26 cellular contexts compared by ENCODE assay signal in the genomic region with DNA sequence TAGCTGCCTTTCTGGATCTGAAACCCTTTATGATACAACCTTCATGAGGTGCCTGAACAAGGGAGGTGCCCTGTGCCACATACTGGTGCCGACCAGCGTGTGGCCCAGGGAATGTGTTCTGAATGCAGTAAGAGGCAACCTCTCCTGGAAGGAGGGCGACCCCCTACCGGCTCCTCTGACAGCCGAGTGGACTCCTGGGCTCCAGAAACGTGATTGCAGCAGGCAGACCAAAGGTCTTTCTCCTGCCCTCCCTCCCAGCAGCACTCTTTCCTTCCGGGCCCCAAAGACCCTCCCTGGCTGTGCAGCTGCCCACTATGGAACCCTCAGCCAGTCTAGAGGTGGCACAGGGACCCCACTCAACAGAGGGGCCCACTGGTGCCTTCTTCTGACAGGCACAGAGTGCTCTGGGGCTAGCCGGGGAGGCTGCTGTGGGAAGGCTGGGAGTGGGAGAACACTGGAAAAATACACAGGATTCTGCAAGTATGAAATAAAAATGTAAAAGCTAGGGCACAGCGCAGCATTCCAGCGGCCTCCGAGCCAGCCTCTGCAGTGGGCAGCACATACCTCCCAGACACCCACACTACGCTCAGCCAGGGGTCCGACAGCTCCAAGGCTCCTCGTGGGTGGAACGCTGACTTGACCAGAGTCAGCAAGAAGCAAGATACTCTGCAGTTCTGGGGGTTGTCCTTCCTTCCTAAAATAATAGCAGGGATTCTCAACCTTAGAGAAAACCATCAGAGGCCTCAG. TPM values are rescaled to one million over a fixed set of nuclear protein-coding genes. Genes with fewer than 3 reads are reported as not detected.
A peak's percentile ranks its signal among the peaks of the same experiment; 100 is the strongest.
DNase-seq lines count a peak whose midpoint lies in the region; ATAC-seq, FAIRE-seq and TF ChIP-seq lines count a peak whose summit lies in the region.
"Had no signal": no experiment of that assay in that cellular context is flagged by ENCODE, and none has a peak within 500 bp of the region (broad histone marks: within the 10 kb centered on the region; RNA-seq: fewer than 3 reads in every experiment).

No MANE protein-coding gene starts in this region.

- H3K79me2 ChIP-seq in mammary epithelial cell (ENCODE audit: insufficient read depth, low read length) (peaks cover 96% of the 10 kb centered on the region), endothelial cell of umbilical vein (ENCODE audit: control insufficient read depth, insufficient read depth, low read length) (peaks cover 84% of the 10 kb centered on the region)

- in situ Hi-C loops in mammary epithelial cell (cut with MboI; ENCODE audit: low sequenced_read_pairs in 2 of 2) = no loop called here

- H3K9me1 ChIP-seq in endothelial cell of umbilical vein (replicated peaks; ENCODE audit: control insufficient read depth, extremely low read depth, insufficient read depth, low read length) = no peaks in the 10 kb centered on the region

- H3K4me1 ChIP-seq in breast epithelium (peaks cover 21 to 29% of the 10 kb centered on the region in 2 donors), mammary epithelial cell (ENCODE audit: insufficient read depth, low read length) (peaks cover 33% of the 10 kb centered on the region), endothelial cell of umbilical vein (ENCODE audit: control insufficient read depth, extremely low read depth, insufficient read depth, low read length) (peaks cover 35% of the 10 kb centered on the region), neutrophil (ENCODE audit: control insufficient read depth in 1 of 2, insufficient read depth in 1 of 2, low read depth in 1 of 2, low read length in 1 of 2) (peaks cover 27 to 31% of the 10 kb centered on the region in 2 experiments), ovary (ENCODE audit: insufficient read depth) (peaks cover 10% of the 10 kb centered on the region)

- CTCF ChIA-PET in mammary epithelial cell (lab: Charles Lee; ENCODE audit: low non-redundant PET) = no interaction called here
- CTCF ChIA-PET in endothelial cell of umbilical vein (lab: Charles Lee) = interaction anchor here (0.6 to 3.5 kb wide), 4 partner anchors 10 to 33 kb away, joined by 3 to 18 read pairs (median 8); a partner anchor contains a TSS

- H3K36me3 ChIP-seq in breast epithelium (no peaks in the 10 kb centered on the region), mammary epithelial cell (ENCODE audit: insufficient read depth, low read length) (peaks cover 5% of the 10 kb centered on the region), endothelial cell of umbilical vein (ENCODE audit: control insufficient read depth in 2 of 2, extremely low read depth in 1 of 2, insufficient read depth in 2 of 2, low read length in 2 of 2) (peaks cover 3 to 19% of the 10 kb centered on the region in 2 experiments), neutrophil (peaks cover 44% of the 10 kb centered on the region), ovary (no peaks in the 10 kb centered on the region)
- H3K36me3 ChIP-seq: colonic mucosa had no signal

- H3K27ac ChIP-seq in breast epithelium (peak overlapping the region; percentile 20 to 29), mammary epithelial cell (ENCODE audit: insufficient read depth, low read depth, low read length) (no peak overlapping the region), endothelial cell of umbilical vein (ENCODE audit: insufficient read depth, low read depth, low read length) (peak overlapping the region; percentile 15), neutrophil (peak overlapping the region; percentile 27), ovary (no peak overlapping the region)
- H3K27ac ChIP-seq: brain microvascular endothelial cell, colonic mucosa, KMS-11, tibial artery, VCaP had no signal

- intact Hi-C loops in breast epithelium (cut with DNase I; ENCODE audit: low total_unique reads) (loop anchor here (10.0 kb wide), 1 partner anchor 269 kb away; no protein-coding TSS in a partner anchor), mammary epithelial cell (cut with micrococcal nuclease) (no loop called here), endothelial cell of umbilical vein (cut with micrococcal nuclease) (no loop called here), ovary (cut with DNase I) (no loop called here)

- no peaks in the 10 kb centered on the region for H4K20me1 ChIP-seq in mammary epithelial cell (ENCODE audit: insufficient read depth, low read length)
- no peaks in the 10 kb centered on the region for H4K20me1 ChIP-seq in endothelial cell of umbilical vein (replicated peaks; ENCODE audit: control insufficient read depth, extremely low read depth, insufficient read depth, low read length)

- TF ChIP-seq EP300 in ovary (IDR thresholded peaks at IDR 0.05) = no peak

- H3K4me2 ChIP-seq in mammary epithelial cell (ENCODE audit: insufficient read depth, low read depth, low read length) = no peak overlapping the region
- H3K4me2 ChIP-seq in endothelial cell of umbilical vein (ENCODE audit: insufficient read depth, low read length) = no peak overlapping the region
- H3K4me2 ChIP-seq: KMS-11 had no signal

- H3K4me3 ChIP-seq in breast epithelium (no peak overlapping the region), mammary epithelial cell (replicated peaks in 1 of 3; ENCODE audit: insufficient read depth in 1 of 3, low read depth in 2 of 3, low read length in 3 of 3) (no peak overlapping the region), endothelial cell of umbilical vein (replicated peaks in 1 of 3; ENCODE audit: insufficient read depth in 1 of 3, low read depth in 1 of 3, low read length in 3 of 3) (no peak overlapping the region), neutrophil (ENCODE audit: low read depth in 1 of 2, low read length in 1 of 2) (no peak overlapping the region), ovary (no peak overlapping the region)
- H3K4me3 ChIP-seq: colonic mucosa, tibial artery had no signal

- dilution Hi-C loops in mammary epithelial cell (cut with HindIII; ENCODE audit: low sequenced_read_pairs) (no loop called here), endothelial cell of umbilical vein (cut with MboI; ENCODE audit: extremely low pct_ligation_motif_present, low sequenced_read_pairs) (no loop called here)

- H3K9ac ChIP-seq in mammary epithelial cell (ENCODE audit: insufficient read depth, low read length) (no peak overlapping the region), endothelial cell of umbilical vein (replicated peaks; ENCODE audit: extremely low read depth, insufficient read depth, low read length) (no peak overlapping the region)
- H3K9ac ChIP-seq: KMS-11 had no signal

- TF ChIP-seq CTCF in breast epithelium (IDR thresholded peaks at IDR 0.05) (no peak), mammary epithelial cell (conservative IDR thresholded peaks at IDR 0.05 in 1 of 2, IDR thresholded peaks at IDR 0.05 in 1 of 2; ENCODE audit: extremely low read depth in 1 of 2, insufficient read depth in 1 of 2, low read depth in 1 of 2, low read length in 2 of 2) (no peak), endothelial cell of umbilical vein (IDR thresholded peaks at IDR 0.05; ENCODE audit: extremely low read depth in 1 of 2, insufficient read depth in 1 of 2, low read depth in 1 of 2, low read length in 2 of 2) (no peak), neutrophil (IDR thresholded peaks at IDR 0.05) (no peak), ovary (IDR thresholded peaks at IDR 0.05) (no peak)

- no TSS peak for BruUV-seq in mammary epithelial cell (replicated peaks; lab: Mats Ljungman, UMichigan)
- BruUV-seq in endothelial cell of umbilical vein (replicated peaks; lab: Mats Ljungman, UMichigan) = no TSS peak

- H3K9me3 ChIP-seq in breast epithelium (no peaks in the 10 kb centered on the region), mammary epithelial cell (replicated peaks; ENCODE audit: insufficient read depth, low read length) (no peaks in the 10 kb centered on the region), endothelial cell of umbilical vein (replicated peaks; ENCODE audit: control insufficient read depth, insufficient read depth, low read length) (no peaks in the 10 kb centered on the region), neutrophil (no peaks in the 10 kb centered on the region), ovary (no peaks in the 10 kb centered on the region)
- H3K9me3 ChIP-seq: Caco-2, colonic mucosa, tibial artery had no signal

- DNase-seq in breast epithelium (ENCODE audit: low spot score in 2 of 2) (no peak), mammary epithelial cell (no peak), endothelial cell of umbilical vein (ENCODE audit: low read depth, low spot score) (no peak), ovary (no peak)
- no peak for DNase-seq in stimulated activated naive CD4-positive, alpha-beta T cell (lab: John Stamatoyannopoulos, UW)
- DNase-seq: 8988T; activated CD4-positive, alpha-beta T cell treated with anti-CD3 and anti-CD28 coated beads, Interleukin-2, amount 10 ng/mL, durations not matched to agents 7 days and 5 days; activated CD8-positive, alpha-beta memory T cell treated with anti-CD3 and anti-CD28 coated beads, Interleukin-2, amount 10 ng/mL, durations not matched to agents 7 days and 5 days; activated naive CD8-positive, alpha-beta T cell treated with anti-CD3 and anti-CD28 coated beads for 36 hours; brain microvascular endothelial cell; Caco-2; colonic mucosa; DND-41; naive thymus-derived CD4-positive, alpha-beta T cell; NCI-H2171; NCI-H524 treated with DMSO at 0.1 percent for 48 hours; stimulated activated naive CD8-positive, alpha-beta T cell treated with anti-CD3 and anti-CD28 coated beads, Interleukin-15, Interleukin-2, amounts not matched to agents 100 U/mL and 50 U/mL, for 24 hours; T-helper 2 cell; tibial artery had no signal

- no peak for FAIRE-seq in endothelial cell of umbilical vein (lab: Jason Lieb, UNC)
- FAIRE-seq: GM12892 had no signal

- ATAC-seq in HG02678 (IDR thresholded peaks at IDR 0.05; ENCODE audit: unreplicated experiment) = no peak
- no peak for ATAC-seq in HG03432 (IDR thresholded peaks at IDR 0.05; ENCODE audit: unreplicated experiment)
- ATAC-seq: activated CD8-positive, alpha-beta memory T cell treated with anti-CD3 and anti-CD28 coated beads, Interleukin-2, amount 10 ng/mL, durations not matched to agents 7 days and 5 days; activated T-helper 17 cell treated with anti-CD3 and anti-CD28 coated beads, Interleukin-2, amount 50 U/mL, for 72 hours; naive thymus-derived CD4-positive, alpha-beta T cell; stimulated activated naive CD8-positive, alpha-beta T cell treated with anti-CD3 and anti-CD28 coated beads, Interleukin-15, Interleukin-2, amounts not matched to agents 100 U/mL and 50 U/mL, for 24 hours had no signal

- POLR2A ChIA-PET in endothelial cell of umbilical vein (lab: Charles Lee) = no interaction called here

- H3K27me3 ChIP-seq in breast epithelium = no peaks in the 10 kb centered on the region
- no peaks in the 10 kb centered on the region for H3K27me3 ChIP-seq in mammary epithelial cell (ENCODE audit: insufficient read depth, low read length)
- H3K27me3 ChIP-seq in endothelial cell of umbilical vein (ENCODE audit: control insufficient read depth in 2 of 2, insufficient read depth in 2 of 2, low read length in 2 of 2) = no peaks in the 10 kb centered on the region
- no peaks in the 10 kb centered on the region for H3K27me3 ChIP-seq in neutrophil
- H3K27me3 ChIP-seq in ovary = no peaks in the 10 kb centered on the region
- H3K27me3 ChIP-seq: brain microvascular endothelial cell, colonic mucosa, tibial artery had no signal

- H2AFZ ChIP-seq in mammary epithelial cell (ENCODE audit: low read depth, low read length) (no peak overlapping the region), endothelial cell of umbilical vein (ENCODE audit: low read depth, low read length) (no peak overlapping the region)

- TF ChIP-seq POLR2A in breast epithelium (IDR thresholded peaks at IDR 0.05) (no peak), endothelial cell of umbilical vein (IDR thresholded peaks at IDR 0.05; ENCODE audit: low read depth, low read length) (no peak), ovary (IDR thresholded peaks at IDR 0.05) (no peak)

- WGBS in mammary epithelial cell (ENCODE audit: low coverage, missing lambda C conversion rate) = 88% methylated on average over 15 of the region's 15 CpGs
- WGBS in ovary, 3 donors = 72 to 83% (median 80%) methylated on average over 15 of the region's 15 CpGs

RNA-seq across cellular contexts. Expression of a gene that starts 14.9 kb away (rescaled TPM):
- total RNA-seq in breast epithelium = 10 to 100 TPM; 25.6 to 52.5 (median 33.8) TPM
- 100 to 1,000 TPM in 1 of 2 donors, 10 to 100 TPM in 1; 80.5 to 149 TPM for total RNA-seq in mammary epithelial cell
- polyA plus RNA-seq in mammary epithelial cell = 84.9 TPM
- polyA minus RNA-seq in mammary epithelial cell = 55.7 TPM
- total RNA-seq in endothelial cell of umbilical vein = 143 and 153 TPM in 2 replicates
- polyA plus RNA-seq in endothelial cell of umbilical vein = 145 and 191 TPM in 2 replicates
- polyA plus RNA-seq in endothelial cell of umbilical vein (2011; cell fraction: cytosol; rRNA removed) = 113 and 139 TPM in 2 replicates
- 94.1 and 103 TPM in 2 replicates for polyA plus RNA-seq in endothelial cell of umbilical vein (2011; cell fraction: nucleus; rRNA removed)
- polyA plus RNA-seq in endothelial cell of umbilical vein (2012) = 124 and 164 TPM in 2 replicates
- polyA minus RNA-seq in endothelial cell of umbilical vein = 51.2 and 68.4 TPM in 2 replicates
- 43.0 TPM for polyA minus RNA-seq in endothelial cell of umbilical vein (2011; cell fraction: cytosol; rRNA and poly(A)+ RNA removed)
- 32.8 and 43.7 TPM in 2 replicates for polyA minus RNA-seq in endothelial cell of umbilical vein (2011; cell fraction: nucleus; rRNA and poly(A)+ RNA removed)
- total RNA-seq in ovary = 10 to 100 TPM; 20.5 to 88.6 (median 68.3) TPM
- 10 to 100 TPM in 1 of 2 donors, 1 to 10 TPM in 1; 6.9 to 57.5 TPM for polyA plus RNA-seq in ovary

RNA-seq across cellular contexts. Expression of a gene that starts 17.0 kb away (rescaled TPM):
- 1 to 10 TPM; 6.3 to 8.2 (median 7.9) TPM for total RNA-seq in breast epithelium
- 10 to 100 TPM in 1 of 2 donors, 1 to 10 TPM in 1; 4.0 to 30.0 TPM for total RNA-seq in mammary epithelial cell
- 24.4 TPM for polyA plus RNA-seq in mammary epithelial cell
- 16.8 TPM for polyA minus RNA-seq in mammary epithelial cell
- total RNA-seq in endothelial cell of umbilical vein = 44.5 and 47.8 TPM in 2 replicates
- 19.5 and 32.1 TPM in 2 replicates for polyA plus RNA-seq in endothelial cell of umbilical vein
- polyA plus RNA-seq in endothelial cell of umbilical vein (2011; cell fraction: cytosol; rRNA removed) = 22.2 and 23.4 TPM in 2 replicates
- polyA plus RNA-seq in endothelial cell of umbilical vein (2011; cell fraction: nucleus; rRNA removed) = 32.5 and 36.1 TPM in 2 replicates
- 16.4 and 24.5 TPM in 2 replicates for polyA plus RNA-seq in endothelial cell of umbilical vein (2012)
- 11.2 and 20.1 TPM in 2 replicates for polyA minus RNA-seq in endothelial cell of umbilical vein
- polyA minus RNA-seq in endothelial cell of umbilical vein (2011; cell fraction: cytosol; rRNA and poly(A)+ RNA removed) = 70.6 TPM
- 20.4 and 33.6 TPM in 2 replicates for polyA minus RNA-seq in endothelial cell of umbilical vein (2011; cell fraction: nucleus; rRNA and poly(A)+ RNA removed)
- total RNA-seq in ovary = 10 to 100 TPM in 1 of 7 donors, 1 to 10 TPM in 6; 4.7 to 10.4 (median 7.5) TPM
- polyA plus RNA-seq in ovary = 1 to 10 TPM; 7.3 to 8.6 TPM

RNA-seq across cellular contexts. Expression of a gene that starts 42.1 kb away (rescaled TPM):
- total RNA-seq in breast epithelium = 1 to 10 TPM; 6.1 to 7.7 (median 7.5) TPM
- 10 to 100 TPM in 1 of 2 donors, 1 to 10 TPM in 1; 4.3 to 12.5 TPM for total RNA-seq in mammary epithelial cell
- 5.5 TPM for polyA plus RNA-seq in mammary epithelial cell
- polyA minus RNA-seq in mammary epithelial cell = 2.0 TPM
- 21.1 and 22.1 TPM in 2 replicates for total RNA-seq in endothelial cell of umbilical vein
- polyA plus RNA-seq in endothelial cell of umbilical vein = 13.8 and 14.8 TPM in 2 replicates
- polyA plus RNA-seq in endothelial cell of umbilical vein (2011; cell fraction: cytosol; rRNA removed) = 9.0 and 11.6 TPM in 2 replicates
- 6.7 and 7.7 TPM in 2 replicates for polyA plus RNA-seq in endothelial cell of umbilical vein (2011; cell fraction: nucleus; rRNA removed)
- polyA plus RNA-seq in endothelial cell of umbilical vein (2012) = 13.3 and 22.7 TPM in 2 replicates
- 7.7 and 11.2 TPM in 2 replicates for polyA minus RNA-seq in endothelial cell of umbilical vein
- polyA minus RNA-seq in endothelial cell of umbilical vein (2011; cell fraction: cytosol; rRNA and poly(A)+ RNA removed) = 8.4 TPM
- polyA minus RNA-seq in endothelial cell of umbilical vein (2011; cell fraction: nucleus; rRNA and poly(A)+ RNA removed) = 1.8 and 6.9 TPM in 2 replicates
- 10 to 100 TPM in 5 of 7 donors, 1 to 10 TPM in 2; 5.2 to 31.1 (median 20.3) TPM for total RNA-seq in ovary
- polyA plus RNA-seq in ovary = 10 to 100 TPM in 1 of 2 donors, 1 to 10 TPM in 1; 2.4 to 14.5 TPM

RNA-seq across cellular contexts. Expression of a gene that starts 46.8 kb away (rescaled TPM):
- 10 to 100 TPM in 2 of 3 donors, 1 to 10 TPM in 1; 1.6 to 51.4 (median 25.9) TPM for total RNA-seq in breast epithelium
- 10 to 100 TPM; 26.7 to 52.8 TPM for total RNA-seq in mammary epithelial cell
- 55.0 TPM for polyA plus RNA-seq in mammary epithelial cell
- polyA minus RNA-seq in mammary epithelial cell = 40.1 TPM
- total RNA-seq in endothelial cell of umbilical vein = 11.8 and 12.2 TPM in 2 replicates
- 21.7 and 21.8 TPM in 2 replicates for polyA plus RNA-seq in endothelial cell of umbilical vein
- polyA plus RNA-seq in endothelial cell of umbilical vein (2011; cell fraction: cytosol; rRNA removed) = 14.2 and 17.3 TPM in 2 replicates
- 20.5 and 24.1 TPM in 2 replicates for polyA plus RNA-seq in endothelial cell of umbilical vein (2011; cell fraction: nucleus; rRNA removed)
- polyA plus RNA-seq in endothelial cell of umbilical vein (2012) = 7.2 and 18.3 TPM in 2 replicates
- polyA minus RNA-seq in endothelial cell of umbilical vein = 8.1 and 11.6 TPM in 2 replicates
- polyA minus RNA-seq in endothelial cell of umbilical vein (2011; cell fraction: cytosol; rRNA and poly(A)+ RNA removed) = not detected
- 3.0 and 6.0 TPM in 2 replicates for polyA minus RNA-seq in endothelial cell of umbilical vein (2011; cell fraction: nucleus; rRNA and poly(A)+ RNA removed)
- 10 to 100 TPM; 10.3 to 32.5 (median 17.5) TPM for total RNA-seq in ovary
- 10 to 100 TPM in 1 of 2 donors, 1 to 10 TPM in 1; 9.7 to 18.8 TPM for polyA plus RNA-seq in ovary

Comparison
In these comparisons a context has a peak if more than half of its experiments do, and no peak if none do; other contexts are left out.
1. H3K27ac ChIP-seq: peak in breast epithelium (2 of 2), endothelial cell of umbilical vein (single experiment) and neutrophil (single experiment); none in mammary epithelial cell (single experiment) and ovary (0 of 2).